8 cellular contexts compared by ENCODE assay signal in genomic region chr13:112587767-112588489, GRCh38. TPM values are rescaled to one million over a fixed set of nuclear protein-coding genes. Genes with fewer than 3 reads are reported as not detected.
DNase-seq lines count a peak whose midpoint lies in the region; ATAC-seq and TF ChIP-seq lines count a peak whose summit lies in the region.

TSS of gene TUBGCP3 (minus strand) at chr13:112588153. CDS start at chr13:112587980, 173 bp downstream.

- intact Hi-C loops in CD14-positive monocyte (cut with micrococcal nuclease), result loop anchor here (10.0 kb wide), 3 partner anchors 617 to 907 kb away; partner anchors contain the start of genes CUL4A (in 1 of the 2), DCUN1D2 (in 1 of the 2), LAMP1 (in 1 of the 2) and PCID2 (in 1 of the 2)

- H3K4me1 ChIP-seq in ectodermal cell (ENCODE audit: control insufficient read depth, insufficient read depth, low read length) (peaks cover 8% of the 10 kb centered on the region), lung (ENCODE audit: control insufficient read depth in 2 of 2, insufficient read depth in 2 of 2, low read length in 2 of 2) (peaks cover 4 to 9% of the 10 kb centered on the region in 2 donors)

- H3K27me3 Mint-ChIP-seq in CD14-positive monocyte (ENCODE audit: low read depth in 3 of 3), result peaks cover under 1 to 3% (median 1%) of the 10 kb centered on the region in 3 donors
- peaks cover 3% of the 10 kb centered on the region for H3K27me3 Mint-ChIP-seq in activated CD8-positive, alpha-beta T cell treated with anti-CD3 and anti-CD28 coated beads, Interleukin-2, amount 10 ng/mL, durations not matched to agents 7 days and 5 days (ENCODE audit: low read depth)

- peaks cover 52% of the 10 kb centered on the region for H3K4me1 Mint-ChIP-seq in CD14-positive monocyte
- H3K4me1 Mint-ChIP-seq in activated CD8-positive, alpha-beta T cell treated with anti-CD3 and anti-CD28 coated beads, Interleukin-2, amount 10 ng/mL, durations not matched to agents 7 days and 5 days (ENCODE audit: low read depth), result peaks cover 38% of the 10 kb centered on the region

- H3K4me3 Mint-ChIP-seq in CD14-positive monocyte, result peak within 1 kb of the TSS; percentile 95 to 99
- H3K4me3 Mint-ChIP-seq in activated CD8-positive, alpha-beta T cell treated with anti-CD3 and anti-CD28 coated beads, Interleukin-2, amount 10 ng/mL, durations not matched to agents 7 days and 5 days, result peak within 1 kb of the TSS; percentile 96

- H3K27me3 ChIP-seq in ectodermal cell (ENCODE audit: control insufficient read depth, insufficient read depth, low read length, poor library complexity, severe bottlenecking) (no peaks in the 10 kb centered on the region), lung (ENCODE audit: control insufficient read depth, insufficient read depth) (no peaks in the 10 kb centered on the region)

- POLR2A ChIA-PET in activated CD8-positive, alpha-beta T cell treated with anti-CD3 and anti-CD28 coated beads, Interleukin-2, amount 10 ng/mL, durations not matched to agents 7 days and 5 days (lab: Charles Lee), result interaction anchor here (1.1 to 1.6 kb wide), 5 partner anchors 15 to 103 kb away, joined by 3 to 4 read pairs (median 3); no protein-coding TSS in a partner anchor

- no peaks in the 10 kb centered on the region for H3K9me3 ChIP-seq in ectodermal cell (ENCODE audit: control insufficient read depth, low read length)
- H3K9me3 ChIP-seq in lung (ENCODE audit: control insufficient read depth in 2 of 2, insufficient read depth in 1 of 2, low read length in 1 of 2), result no peaks in the 10 kb centered on the region

- TF ChIP-seq CTCF in CD14-positive monocyte (IDR thresholded peaks at IDR 0.05), result no peak
- no peak for TF ChIP-seq CTCF in lung (IDR thresholded peaks at IDR 0.05; ENCODE audit: control extremely low read depth, extremely low read depth)

- H3K27ac ChIP-seq in ectodermal cell (ENCODE audit: insufficient read depth, low read depth, low read length, poor library complexity, severe bottlenecking), result peak within 1 kb of the TSS; percentile 84
- H3K27ac ChIP-seq in lung (ENCODE audit: low read depth in 1 of 2, low read length in 1 of 2), result peak within 1 kb of the TSS; percentile 97 to 99

- CTCF ChIA-PET in activated CD8-positive, alpha-beta T cell treated with anti-CD3 and anti-CD28 coated beads, Interleukin-2, amount 10 ng/mL, durations not matched to agents 7 days and 5 days (lab: Charles Lee), result interaction anchor here (1.0 to 1.7 kb wide), 2 partner anchors 18 to 1471 kb away, joined by 3 to 11 read pairs; no protein-coding TSS in a partner anchor

- WGBS in ectodermal cell, 2 experiments, result 1 to 2% methylated on average over 77 of the region's 77 CpGs
- 0% methylated on average over 76 to 77 of the region's 77 CpGs for WGBS in lung, 2 donors

- peak within 1 kb of the TSS; percentile 68 for H3K4me3 ChIP-seq in ectodermal cell (ENCODE audit: insufficient read depth, low read depth, low read length)
- H3K4me3 ChIP-seq in lung, result peak within 1 kb of the TSS; percentile 95

- peak within 1 kb of the TSS; percentile 91 to 99 (median 97) for H3K27ac Mint-ChIP-seq in CD14-positive monocyte
- H3K27ac Mint-ChIP-seq in activated CD8-positive, alpha-beta T cell treated with anti-CD3 and anti-CD28 coated beads, Interleukin-2, amount 10 ng/mL, durations not matched to agents 7 days and 5 days, result peak within 1 kb of the TSS; percentile 93

- H3K36me3 ChIP-seq in ectodermal cell (ENCODE audit: control insufficient read depth, insufficient read depth, low read length) (no peaks in the 10 kb centered on the region), lung (ENCODE audit: control insufficient read depth in 2 of 2, insufficient read depth in 2 of 2, low read length in 2 of 2) (no peaks in the 10 kb centered on the region)

- peaks cover 0 to 3% (median 0%) of the 10 kb centered on the region in 7 donors for H3K9me3 Mint-ChIP-seq in CD14-positive monocyte
- no peaks in the 10 kb centered on the region for H3K9me3 Mint-ChIP-seq in activated CD8-positive, alpha-beta T cell treated with anti-CD3 and anti-CD28 coated beads, Interleukin-2, amount 10 ng/mL, durations not matched to agents 7 days and 5 days (ENCODE audit: insufficient read depth)

- DNase-seq in CD14-positive monocyte (ENCODE audit: low spot score) (peak; percentile 76), NCI-H82 (lab: John Stamatoyannopoulos, UW) (peak; percentile 95), lung (ENCODE audit: low spot score) (peak; percentile 86)
- peak; percentile 81 for DNase-seq in activated CD8-positive, alpha-beta T cell treated with anti-CD3 and anti-CD28 coated beads, Interleukin-2, amount 10 ng/mL, durations not matched to agents 7 days and 5 days
- DNase-seq in stimulated activated CD4-positive, alpha-beta T cell treated with anti-CD3 and anti-CD28 coated beads, TNF-alpha, amount 100 ng/mL, for 24 hours (ENCODE audit: low read depth in 3 of 3), result peak; percentile 67 to 77 (median 71)

- ATAC-seq in GM19328 (IDR thresholded peaks at IDR 0.05; ENCODE audit: unreplicated experiment), result peak; percentile 70
- peak; percentile 81 for ATAC-seq in HG03460 (IDR thresholded peaks at IDR 0.05; ENCODE audit: unreplicated experiment)
- ATAC-seq in activated CD8-positive, alpha-beta T cell treated with anti-CD3 and anti-CD28 coated beads, Interleukin-2, amount 10 ng/mL, durations not matched to agents 7 days and 5 days, result peak; percentile 90
- peak; percentile 93 for ATAC-seq in lung (ENCODE audit: insufficient read depth, low FRiP score)

- H3K36me3 Mint-ChIP-seq in CD14-positive monocyte, result no peaks in the 10 kb centered on the region
- H3K36me3 Mint-ChIP-seq in activated CD8-positive, alpha-beta T cell treated with anti-CD3 and anti-CD28 coated beads, Interleukin-2, amount 10 ng/mL, durations not matched to agents 7 days and 5 days (ENCODE audit: low read depth), result peaks cover 20% of the 10 kb centered on the region

RNA-seq across cellular contexts. Expression of gene TUBGCP3, which starts in this region (rescaled TPM):
- polyA plus RNA-seq in CD14-positive monocyte, result 10 to 100 TPM; 25.4 to 34.1 TPM
- 10 to 100 TPM; 57.4 to 66.5 TPM for total RNA-seq in activated CD8-positive, alpha-beta T cell treated with anti-CD3 and anti-CD28 coated beads, Interleukin-2, amount 10 ng/mL, durations not matched to agents 7 days and 5 days
- polyA plus RNA-seq in ectodermal cell (2013, experiment 1 of 4), result 30.1 TPM
- 32.0 TPM for polyA plus RNA-seq in ectodermal cell (2013, experiment 2 of 4)
- 28.3 TPM for polyA plus RNA-seq in ectodermal cell (2013, experiment 3 of 4)
- polyA plus RNA-seq in ectodermal cell (2013, experiment 4 of 4), result 30.1 TPM
- total RNA-seq in lung, result 10 to 100 TPM; 33.1 to 40.2 TPM
- 10 to 100 TPM; 10.9 to 20.7 TPM for polyA plus RNA-seq in lung

Comparison
In these comparisons a context has a peak if more than half of its experiments do, and no peak if none do; other contexts are left out.
1. Peak in every context shown above with its lines: DNase-seq, ATAC-seq, H3K4me3 ChIP-seq and H3K27ac ChIP-seq.